Comparison of ENCODE assay signal across 27 cellular contexts in the genomic region with DNA sequence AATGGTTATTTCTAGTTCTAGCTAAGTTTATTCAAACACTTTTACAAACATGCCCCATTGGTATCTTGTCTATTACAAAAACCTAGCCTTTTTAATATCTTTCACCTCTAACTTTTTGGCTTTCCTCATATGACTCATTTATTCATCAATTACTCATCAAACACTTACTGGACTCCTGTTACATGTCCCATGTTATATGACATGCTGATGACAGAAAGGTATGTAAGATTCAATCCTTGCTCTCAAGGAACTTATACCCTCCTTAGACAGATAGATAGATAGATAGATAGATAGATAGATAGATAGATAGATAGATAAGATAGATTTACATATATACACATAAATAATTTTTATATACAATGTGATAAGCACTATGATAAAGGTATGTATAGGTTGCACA. TPM values are rescaled to one million over a fixed set of nuclear protein-coding genes. Genes with fewer than 3 reads are reported as not detected.
"Had no signal": no experiment of that assay in that cellular context is flagged by ENCODE, and none has a peak within 500 bp of the region (broad histone marks: within the 10 kb centered on the region; RNA-seq: fewer than 3 reads in every experiment).

No MANE protein-coding gene starts in this region.

- H3K9me3 ChIP-seq: body of pancreas, neutrophil, ovary, prostate gland, right atrium auricular region, thyroid gland, upper lobe of right lung had no signal

- H3K4me3 ChIP-seq: body of pancreas, ovary, prostate gland, right atrium auricular region, thyroid gland, upper lobe of right lung had no signal

- ATAC-seq: activated CD8-positive, alpha-beta T cell treated with anti-CD3 and anti-CD28 coated beads, Interleukin-2, amount 10 ng/mL, durations not matched to agents 7 days and 5 days; body of pancreas; stimulated activated naive CD8-positive, alpha-beta T cell treated with anti-CD3 and anti-CD28 coated beads, Interleukin-15, Interleukin-2, amounts not matched to agents 100 U/mL and 50 U/mL, for 24 hours; upper lobe of right lung had no signal

- DNase-seq: activated CD4-positive, alpha-beta T cell treated with anti-CD3 and anti-CD28 coated beads, Interleukin-2, amount 50 U/mL, for 1 hour; activated CD4-positive, CD25-positive, alpha-beta regulatory T cell treated with anti-CD3 and anti-CD28 coated beads, Interleukin-2, amount 50 U/mL, for 72 hours; activated CD8-positive, alpha-beta T cell treated with anti-CD3 and anti-CD28 coated beads, Interleukin-2, amount 10 ng/mL, durations not matched to agents 7 days and 5 days; activated gamma-delta T cell treated with Interleukin-2 at 50 U/mL for 16 hours; anterior cingulate cortex; body of pancreas; caudate nucleus; effector CD4-positive, alpha-beta T cell; glutamatergic neuron; hippocampal formation; mesenchymal stem cell; ovary; stimulated activated CD4-positive, alpha-beta T cell treated with anti-CD3 and anti-CD28 coated beads, Interleukin-4, amount 100 ng/mL, for 24 hours; stimulated activated naive CD8-positive, alpha-beta T cell treated with anti-CD3 and anti-CD28 coated beads, Interleukin-15, Interleukin-2, amounts not matched to agents 100 U/mL and 50 U/mL, for 24 hours; substantia nigra; thyroid gland; upper lobe of right lung; WERI-Rb-1 had no signal

- H3K4me1 ChIP-seq: body of pancreas, prostate gland, right atrium auricular region, thyroid gland, upper lobe of right lung had no signal

- H3K27me3 ChIP-seq: body of pancreas, neutrophil, ovary, right atrium auricular region, thyroid gland, upper lobe of right lung had no signal

- H3K36me3 ChIP-seq: neutrophil, ovary, prostate gland, right atrium auricular region, thyroid gland, upper lobe of right lung, WERI-Rb-1 had no signal

- H3K27ac ChIP-seq: body of pancreas, neutrophil, ovary, prostate gland, right atrium auricular region, thyroid gland, upper lobe of right lung, WERI-Rb-1 had no signal

RNA-seq across cellular contexts. Expression of gene INSL5, which starts 33.9 kb away (rescaled TPM):
- total RNA-seq: activated CD8-positive, alpha-beta T cell treated with anti-CD3 and anti-CD28 coated beads, Interleukin-2, amount 10 ng/mL, durations not matched to agents 7 days and 5 days; body of pancreas; frontal cortex; liver; mononuclear cell; myocyte; ovary; prostate gland; right atrium auricular region; T-helper 2 cell treated with Interferon-gamma antibody and Interleukin-4, amounts not matched to agents 100 ng/mL and 5 ng/mL, for 36 hours; thyroid gland; upper lobe of right lung had no signal
- polyA plus RNA-seq: esophagus, liver, ovary had no signal
